18 cellular contexts compared by ENCODE assay signal in the genomic region with DNA sequence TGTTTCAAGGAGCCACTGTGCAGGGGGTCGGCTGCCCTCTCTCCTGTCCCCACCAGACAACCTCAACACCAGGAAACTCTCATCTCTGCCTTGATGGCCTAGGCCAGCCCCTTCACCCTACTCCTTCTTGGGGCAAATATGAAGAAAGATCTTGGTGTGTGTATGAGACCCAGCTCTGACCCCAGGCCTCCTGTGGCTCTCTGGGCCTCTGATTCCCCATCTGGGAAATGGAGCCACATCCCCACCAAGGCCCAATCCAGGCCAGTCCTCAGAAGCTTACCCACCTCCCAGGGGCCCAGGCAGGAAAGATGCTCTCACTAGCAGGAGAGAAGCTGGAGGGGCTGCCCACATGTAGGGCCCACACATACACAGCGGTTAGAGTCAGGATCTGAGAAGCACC. TPM values are rescaled to one million over a fixed set of nuclear protein-coding genes. Genes with fewer than 3 reads are reported as not detected.
DNase-seq lines count a peak whose midpoint lies in the region; ATAC-seq and TF ChIP-seq lines count a peak whose summit lies in the region.
"Had no signal": no experiment of that assay in that cellular context is flagged by ENCODE, and none has a peak within 500 bp of the region (broad histone marks: within the 10 kb centered on the region; RNA-seq: fewer than 3 reads in every experiment).

No MANE protein-coding gene starts in this region.

- H4K20me1 ChIP-seq in DOHH2 (ENCODE audit: control insufficient read depth, insufficient read depth, low read depth, low read length), result peaks cover 12% of the 10 kb centered on the region; the same call in 1 of the 2 replicates

- peak; percentile 37 for DNase-seq in activated CD8-positive, alpha-beta memory T cell treated with anti-CD3 and anti-CD28 coated beads, Interleukin-2, amount 10 ng/mL, durations not matched to agents 7 days and 5 days
- DNase-seq in activated CD8-positive, alpha-beta memory T cell treated with anti-CD3 and anti-CD28 coated beads for 24 hours, result no peak
- DNase-seq in effector memory CD8-positive, alpha-beta T cell, result no peak
- no peak for DNase-seq in midbrain (lab: John Stamatoyannopoulos, UW)
- DNase-seq: activated naive CD8-positive, alpha-beta T cell treated with anti-CD3 and anti-CD28 coated beads for 36 hours; DMS153; erythroblast; NCI-H1417 treated with DMSO at 0.1 percent for 48 hours; NCI-H2171 treated with DMSO at 0.1 percent for 48 hours; OCI-M1; ovary; SJCRH30 had no signal

- H3K9me3 ChIP-seq in DOHH2 (ENCODE audit: control insufficient read depth, insufficient read depth, low read length), result no peaks in the 10 kb centered on the region
- H3K9me3 ChIP-seq: BLaER1, ovary, SJCRH30 had no signal

- peaks cover 84% of the 10 kb centered on the region for H3K79me2 ChIP-seq in DOHH2 (ENCODE audit: control insufficient read depth, low read length)

- peaks cover 100% of the 10 kb centered on the region for H3K4me1 ChIP-seq in DOHH2 (ENCODE audit: control insufficient read depth, low read length)

- no peaks in the 10 kb centered on the region for H3K27me3 Mint-ChIP-seq in activated CD8-positive, alpha-beta memory T cell treated with anti-CD3 and anti-CD28 coated beads, Interleukin-2, amount 10 ng/mL, durations not matched to agents 7 days and 5 days
- no peaks in the 10 kb centered on the region for H3K27me3 Mint-ChIP-seq in effector memory CD8-positive, alpha-beta T cell
- H3K27me3 Mint-ChIP-seq: activated naive CD8-positive, alpha-beta T cell treated with anti-CD3 and anti-CD28 coated beads for 36 hours; dendritic cell treated with granulocyte-macrophage colony-stimulating factor and Interleukin-4, amounts not matched to agents 40 ng/mL and 50 ng/mL, for 4 days had no signal

- peaks cover 3% of the 10 kb centered on the region for H3K36me3 Mint-ChIP-seq in activated CD8-positive, alpha-beta memory T cell treated with anti-CD3 and anti-CD28 coated beads, Interleukin-2, amount 10 ng/mL, durations not matched to agents 7 days and 5 days
- peaks cover 16% of the 10 kb centered on the region for H3K36me3 Mint-ChIP-seq in effector memory CD8-positive, alpha-beta T cell (ENCODE audit: insufficient read depth)
- H3K36me3 Mint-ChIP-seq: activated naive CD8-positive, alpha-beta T cell treated with anti-CD3 and anti-CD28 coated beads for 36 hours had no signal

- no peaks in the 10 kb centered on the region for H3K9me3 Mint-ChIP-seq in activated CD8-positive, alpha-beta memory T cell treated with anti-CD3 and anti-CD28 coated beads, Interleukin-2, amount 10 ng/mL, durations not matched to agents 7 days and 5 days (ENCODE audit: low read depth)
- H3K9me3 Mint-ChIP-seq in effector memory CD8-positive, alpha-beta T cell, result no peaks in the 10 kb centered on the region
- H3K9me3 Mint-ChIP-seq: activated naive CD8-positive, alpha-beta T cell treated with anti-CD3 and anti-CD28 coated beads for 36 hours; dendritic cell treated with granulocyte-macrophage colony-stimulating factor and Interleukin-4, amounts not matched to agents 40 ng/mL and 50 ng/mL, for 4 days had no signal

- CTCF ChIA-PET in activated CD8-positive, alpha-beta memory T cell treated with anti-CD3 and anti-CD28 coated beads, Interleukin-2, amount 10 ng/mL, durations not matched to agents 7 days and 5 days (lab: Charles Lee), result interaction anchor here (1.2 kb wide), 1 partner anchor 64 kb away, joined by 3 read pairs; no protein-coding TSS in a partner anchor

- no peak for ATAC-seq in activated CD8-positive, alpha-beta memory T cell treated with anti-CD3 and anti-CD28 coated beads, Interleukin-2, amount 10 ng/mL, durations not matched to agents 7 days and 5 days
- ATAC-seq in effector memory CD8-positive, alpha-beta T cell (replicated peaks), result no peak
- ATAC-seq in HG03159 (IDR thresholded peaks at IDR 0.05; ENCODE audit: unreplicated experiment), result no peak
- ATAC-seq in HG03469 (IDR thresholded peaks at IDR 0.05; ENCODE audit: unreplicated experiment), result no peak

- no peak overlapping the region for H3K27ac ChIP-seq in DOHH2 (ENCODE audit: low read depth, low read length)
- peak overlapping the region in 11 of 21 experiments; percentile 3 to 90 (median 66) for H3K27ac ChIP-seq in skin epidermis
- H3K27ac ChIP-seq: ovary had no signal

- peaks cover 67% of the 10 kb centered on the region for H3K36me3 ChIP-seq in DOHH2 (ENCODE audit: control insufficient read depth, low read length)
- H3K36me3 ChIP-seq: ovary had no signal

- H3K4me2 ChIP-seq in DOHH2 (ENCODE audit: low read length), result peak overlapping the region; percentile 90

- H3F3A ChIP-seq in DOHH2 (ENCODE audit: control insufficient read depth, insufficient read depth), result peaks cover 16% of the 10 kb centered on the region

- no peak overlapping the region for H3K4me3 Mint-ChIP-seq in activated CD8-positive, alpha-beta memory T cell treated with anti-CD3 and anti-CD28 coated beads, Interleukin-2, amount 10 ng/mL, durations not matched to agents 7 days and 5 days
- H3K4me3 Mint-ChIP-seq in effector memory CD8-positive, alpha-beta T cell, result no peak overlapping the region
- H3K4me3 Mint-ChIP-seq: activated naive CD8-positive, alpha-beta T cell treated with anti-CD3 and anti-CD28 coated beads for 36 hours; dendritic cell treated with granulocyte-macrophage colony-stimulating factor and Interleukin-4, amounts not matched to agents 40 ng/mL and 50 ng/mL, for 4 days had no signal

- TF ChIP-seq CTCF in DOHH2 (IDR thresholded peaks at IDR 0.05; ENCODE audit: low read depth, low read length, poor library complexity, severe bottlenecking), result no peak

- no peak overlapping the region for H3K27ac Mint-ChIP-seq in activated CD8-positive, alpha-beta memory T cell treated with anti-CD3 and anti-CD28 coated beads, Interleukin-2, amount 10 ng/mL, durations not matched to agents 7 days and 5 days
- peak overlapping the region; percentile 89 to 93 for H3K27ac Mint-ChIP-seq in effector memory CD8-positive, alpha-beta T cell
- H3K27ac Mint-ChIP-seq: activated naive CD8-positive, alpha-beta T cell treated with anti-CD3 and anti-CD28 coated beads for 36 hours; dendritic cell treated with granulocyte-macrophage colony-stimulating factor and Interleukin-4, amounts not matched to agents 40 ng/mL and 50 ng/mL, for 4 days had no signal

- H3K9me2 ChIP-seq in DOHH2 (replicated peaks; ENCODE audit: control insufficient read depth, low read length), result no peaks in the 10 kb centered on the region

- peaks cover 10% of the 10 kb centered on the region for H3K4me1 Mint-ChIP-seq in activated CD8-positive, alpha-beta memory T cell treated with anti-CD3 and anti-CD28 coated beads, Interleukin-2, amount 10 ng/mL, durations not matched to agents 7 days and 5 days
- peaks cover 18 to 29% of the 10 kb centered on the region in 2 donors for H3K4me1 Mint-ChIP-seq in effector memory CD8-positive, alpha-beta T cell (ENCODE audit: low read depth in 2 of 2)

- H3K27me3 ChIP-seq in DOHH2 (ENCODE audit: control insufficient read depth, low read length), result no peaks in the 10 kb centered on the region
- H3K27me3 ChIP-seq: BLaER1, ovary, SJCRH30 had no signal

- H3K4me3 ChIP-seq in DOHH2 (ENCODE audit: low read length) (no peak overlapping the region), skin epidermis (no peak overlapping the region)
- H3K4me3 ChIP-seq: BLaER1, ovary, SJCRH30 had no signal

RNA-seq across cellular contexts. Expression of gene BICD2, which starts 38.9 kb away (rescaled TPM):
- 10 to 100 TPM; 26.4 to 27.2 TPM for total RNA-seq in activated CD8-positive, alpha-beta memory T cell treated with anti-CD3 and anti-CD28 coated beads, Interleukin-2, amount 10 ng/mL, durations not matched to agents 7 days and 5 days

RNA-seq across cellular contexts. Expression of gene IPPK, which starts 55.8 kb away (rescaled TPM):
- total RNA-seq in activated CD8-positive, alpha-beta memory T cell treated with anti-CD3 and anti-CD28 coated beads, Interleukin-2, amount 10 ng/mL, durations not matched to agents 7 days and 5 days, result 10 to 100 TPM; 11.4 to 15.1 TPM
